ENCODE assay signal across 1 cellular context in genomic region chr17:27545562-27546229, GRCh38.
TF ChIP-seq lines count a peak whose summit lies in the region.

No MANE protein-coding gene starts in this region.

TF ChIP-seq in GM23338, 12 proteins besides CTCF, POLR2A, EP300 and RAD21 (continued from another document):
- TF ChIP-seq, protein P1, sequence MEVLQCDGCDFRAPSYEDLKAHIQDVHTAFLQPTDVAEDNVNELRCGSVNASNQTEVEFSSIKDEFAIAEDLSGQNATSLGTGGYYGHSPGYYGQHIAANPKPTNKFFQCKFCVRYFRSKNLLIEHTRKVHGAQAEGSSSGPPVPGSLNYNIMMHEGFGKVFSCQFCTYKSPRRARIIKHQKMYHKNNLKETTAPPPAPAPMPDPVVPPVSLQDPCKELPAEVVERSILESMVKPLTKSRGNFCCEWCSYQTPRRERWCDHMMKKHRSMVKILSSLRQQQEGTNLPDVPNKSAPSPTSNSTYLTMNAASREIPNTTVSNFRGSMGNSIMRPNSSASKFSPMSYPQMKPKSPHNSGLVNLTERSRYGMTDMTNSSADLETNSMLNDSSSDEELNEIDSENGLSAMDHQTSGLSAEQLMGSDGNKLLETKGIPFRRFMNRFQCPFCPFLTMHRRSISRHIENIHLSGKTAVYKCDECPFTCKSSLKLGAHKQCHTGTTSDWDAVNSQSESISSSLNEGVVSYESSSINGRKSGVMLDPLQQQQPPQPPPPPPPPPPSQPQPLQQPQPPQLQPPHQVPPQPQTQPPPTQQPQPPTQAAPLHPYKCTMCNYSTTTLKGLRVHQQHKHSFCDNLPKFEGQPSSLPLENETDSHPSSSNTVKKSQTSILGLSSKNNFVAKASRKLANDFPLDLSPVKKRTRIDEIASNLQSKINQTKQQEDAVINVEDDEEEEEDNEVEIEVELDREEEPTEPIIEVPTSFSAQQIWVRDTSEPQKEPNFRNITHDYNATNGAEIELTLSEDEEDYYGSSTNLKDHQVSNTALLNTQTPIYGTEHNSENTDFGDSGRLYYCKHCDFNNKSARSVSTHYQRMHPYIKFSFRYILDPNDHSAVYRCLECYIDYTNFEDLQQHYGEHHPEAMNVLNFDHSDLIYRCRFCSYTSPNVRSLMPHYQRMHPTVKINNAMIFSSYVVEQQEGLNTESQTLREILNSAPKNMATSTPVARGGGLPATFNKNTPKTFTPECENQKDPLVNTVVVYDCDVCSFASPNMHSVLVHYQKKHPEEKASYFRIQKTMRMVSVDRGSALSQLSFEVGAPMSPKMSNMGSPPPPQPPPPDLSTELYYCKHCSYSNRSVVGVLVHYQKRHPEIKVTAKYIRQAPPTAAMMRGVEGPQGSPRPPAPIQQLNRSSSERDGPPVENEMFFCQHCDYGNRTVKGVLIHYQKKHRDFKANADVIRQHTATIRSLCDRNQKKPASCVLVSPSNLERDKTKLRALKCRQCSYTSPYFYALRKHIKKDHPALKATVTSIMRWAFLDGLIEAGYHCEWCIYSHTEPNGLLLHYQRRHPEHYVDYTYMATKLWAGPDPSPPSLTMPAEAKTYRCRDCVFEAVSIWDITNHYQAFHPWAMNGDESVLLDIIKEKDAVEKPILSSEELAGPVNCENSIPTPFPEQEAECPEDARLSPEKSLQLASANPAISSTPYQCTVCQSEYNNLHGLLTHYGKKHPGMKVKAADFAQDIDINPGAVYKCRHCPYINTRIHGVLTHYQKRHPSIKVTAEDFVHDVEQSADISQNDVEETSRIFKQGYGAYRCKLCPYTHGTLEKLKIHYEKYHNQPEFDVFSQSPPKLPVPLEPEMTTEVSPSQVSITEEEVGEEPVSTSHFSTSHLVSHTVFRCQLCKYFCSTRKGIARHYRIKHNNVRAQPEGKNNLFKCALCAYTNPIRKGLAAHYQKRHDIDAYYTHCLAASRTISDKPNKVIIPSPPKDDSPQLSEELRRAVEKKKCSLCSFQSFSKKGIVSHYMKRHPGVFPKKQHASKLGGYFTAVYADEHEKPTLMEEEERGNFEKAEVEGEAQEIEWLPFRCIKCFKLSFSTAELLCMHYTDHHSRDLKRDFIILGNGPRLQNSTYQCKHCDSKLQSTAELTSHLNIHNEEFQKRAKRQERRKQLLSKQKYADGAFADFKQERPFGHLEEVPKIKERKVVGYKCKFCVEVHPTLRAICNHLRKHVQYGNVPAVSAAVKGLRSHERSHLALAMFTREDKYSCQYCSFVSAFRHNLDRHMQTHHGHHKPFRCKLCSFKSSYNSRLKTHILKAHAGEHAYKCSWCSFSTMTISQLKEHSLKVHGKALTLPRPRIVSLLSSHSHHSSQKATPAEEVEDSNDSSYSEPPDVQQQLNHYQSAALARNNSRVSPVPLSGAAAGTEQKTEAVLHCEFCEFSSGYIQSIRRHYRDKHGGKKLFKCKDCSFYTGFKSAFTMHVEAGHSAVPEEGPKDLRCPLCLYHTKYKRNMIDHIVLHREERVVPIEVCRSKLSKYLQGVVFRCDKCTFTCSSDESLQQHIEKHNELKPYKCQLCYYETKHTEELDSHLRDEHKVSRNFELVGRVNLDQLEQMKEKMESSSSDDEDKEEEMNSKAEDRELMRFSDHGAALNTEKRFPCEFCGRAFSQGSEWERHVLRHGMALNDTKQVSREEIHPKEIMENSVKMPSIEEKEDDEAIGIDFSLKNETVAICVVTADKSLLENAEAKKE (CRISPR knock-in tag; IDR thresholded peaks at IDR 0.05): no peak
- TF ChIP-seq ZNF331 (CRISPR knock-in tag; IDR thresholded peaks at IDR 0.05; ENCODE audit: low read depth) (no peak), POLR2AphosphoS5 (IDR thresholded peaks at IDR 0.05; ENCODE audit: low read depth) (no peak), EZH2 (IDR thresholded peaks at IDR 0.05; ENCODE audit: low read depth, unreplicated experiment) (no peak)
